Comparison of ENCODE assay signal across 20 cellular contexts in genomic region chrX:132040066-132040465, GRCh38.
"Had no signal": no experiment of that assay in that cellular context is flagged by ENCODE, and none has a peak within 500 bp of the region (broad histone marks: within the 10 kb centered on the region; RNA-seq: fewer than 3 reads in every experiment).

No MANE protein-coding gene starts in this region.

- H3K4me1 ChIP-seq: pancreas, stomach, thyroid gland had no signal

- H3K9me3 ChIP-seq: pancreas, stomach, thyroid gland had no signal

- H3K4me3 ChIP-seq: dorsolateral prefrontal cortex, lung, pancreas, stomach, thyroid gland had no signal

- H3K27me3 ChIP-seq: pancreas had no signal

- H3K36me3 ChIP-seq: pancreas, stomach, thyroid gland had no signal

- H3K36me3 Mint-ChIP-seq: stimulated activated effector memory CD8-positive, alpha-beta T cell treated with anti-CD3 and anti-CD28 coated beads, Interleukin-12 subunit alpha, Interleukin-12 subunit beta, amount 100 ng/mL, for 72 hours had no signal

- H3K4me3 Mint-ChIP-seq: naive thymus-derived CD4-positive, alpha-beta T cell; stimulated activated effector memory CD8-positive, alpha-beta T cell treated with anti-CD3 and anti-CD28 coated beads, Interleukin-12 subunit alpha, Interleukin-12 subunit beta, amount 100 ng/mL, for 72 hours had no signal

- FAIRE-seq: frontal cortex, keratinocyte, pancreas had no signal

- DNase-seq: cerebellar nuclear complex; cortex of kidney; dorsolateral prefrontal cortex; effector CD4-positive, alpha-beta T cell; left ventricle myocardium superior; mesenchymal stem cell; midbrain; naive thymus-derived CD4-positive, alpha-beta T cell; occipital lobe; pancreas; stimulated activated CD4-positive, alpha-beta T cell treated with anti-CD3 and anti-CD28 coated beads, Interleukin-2, amount 100 ng/mL, for 24 hours; stimulated activated CD4-positive, alpha-beta T cell treated with anti-CD3 and anti-CD28 coated beads, Interleukin-4, amount 100 ng/mL, for 24 hours; stimulated activated naive CD4-positive, alpha-beta T cell treated with Interleukin-2 at 50 U/mL for 16 hours; stomach; thyroid gland; trophoblast cell had no signal

- H3K9me3 Mint-ChIP-seq: naive thymus-derived CD4-positive, alpha-beta T cell; stimulated activated effector memory CD8-positive, alpha-beta T cell treated with anti-CD3 and anti-CD28 coated beads, Interleukin-12 subunit alpha, Interleukin-12 subunit beta, amount 100 ng/mL, for 72 hours had no signal

- H3K27ac Mint-ChIP-seq: stimulated activated effector memory CD8-positive, alpha-beta T cell treated with anti-CD3 and anti-CD28 coated beads, Interleukin-12 subunit alpha, Interleukin-12 subunit beta, amount 100 ng/mL, for 72 hours had no signal

- H3K27me3 Mint-ChIP-seq: naive thymus-derived CD4-positive, alpha-beta T cell had no signal
